Comparison of ENCODE assay signal across 12 cellular contexts in genomic region chr1:219555802-219556201, GRCh38. TPM values are rescaled to one million over a fixed set of nuclear protein-coding genes. Genes with fewer than 3 reads are reported as not detected.
DNase-seq lines count a peak whose midpoint lies in the region; ATAC-seq, FAIRE-seq and TF ChIP-seq lines count a peak whose summit lies in the region.
"Had no signal": no experiment of that assay in that cellular context is flagged by ENCODE, and none has a peak within 500 bp of the region (broad histone marks: within the 10 kb centered on the region; RNA-seq: fewer than 3 reads in every experiment).

No MANE protein-coding gene starts in this region.

- H3K27ac ChIP-seq in HUES64 (ENCODE audit: low read depth, low read length) (peak overlapping the region; percentile 25; the same call in 1 of the 2 replicates), astrocyte (ENCODE audit: low read depth, low read length) (peak overlapping the region; percentile 78)
- H3K27ac ChIP-seq: gastrocnemius medialis had no signal

- H3K4me3 Mint-ChIP-seq in astrocyte (ENCODE audit: unreplicated experiment), result no peak overlapping the region
- H3K4me3 Mint-ChIP-seq in endothelial cell (ENCODE audit: unreplicated experiment), result no peak overlapping the region
- no peak overlapping the region for H3K4me3 Mint-ChIP-seq in naive thymus-derived CD8-positive, alpha-beta T cell
- H3K4me3 Mint-ChIP-seq: activated B cell treated with CpG ODN at 0.5 μM for 24 hours; stimulated activated naive CD8-positive, alpha-beta T cell treated with anti-CD3 and anti-CD28 coated beads, Interleukin-15, amount 100 ng/mL, for 72 hours had no signal

- H3K9ac ChIP-seq in HUES64 (ENCODE audit: low read depth, low read length), result 0 out of 2 replicates have a peak overlapping the region, but pooled peaks have one; percentile 10
- H3K9ac ChIP-seq in astrocyte (ENCODE audit: low read length), result peak overlapping the region; percentile 67

- H2AFZ ChIP-seq in astrocyte (ENCODE audit: low read depth, low read length), result peak overlapping the region; percentile 26

- peak overlapping the region; percentile 56 for H3K4me2 ChIP-seq in astrocyte (ENCODE audit: low read length)

- H3K36me3 ChIP-seq in HUES64 (ENCODE audit: insufficient read depth, low read length) (no peaks in the 10 kb centered on the region), astrocyte (ENCODE audit: insufficient read depth, low read length) (no peaks in the 10 kb centered on the region)
- H3K36me3 ChIP-seq: gastrocnemius medialis had no signal

- H3K27me3 ChIP-seq in HUES64 (ENCODE audit: insufficient read depth, low read length) (no peaks in the 10 kb centered on the region), astrocyte (ENCODE audit: insufficient read depth, low read length) (no peaks in the 10 kb centered on the region)
- H3K27me3 ChIP-seq: gastrocnemius medialis had no signal

- FAIRE-seq in astrocyte (lab: Jason Lieb, UNC), result no peak

- peaks cover 20% of the 10 kb centered on the region for H3K4me1 ChIP-seq in HUES64 (ENCODE audit: insufficient read depth, low read length)
- peaks cover 8% of the 10 kb centered on the region for H3K4me1 ChIP-seq in astrocyte (ENCODE audit: insufficient read depth, low read length)
- H3K4me1 ChIP-seq: gastrocnemius medialis had no signal

- no peaks in the 10 kb centered on the region for H4K20me1 ChIP-seq in astrocyte (ENCODE audit: insufficient read depth, low read length)

- no peak for TF ChIP-seq CTCF in astrocyte (IDR thresholded peaks at IDR 0.05; ENCODE audit: insufficient read depth, low read depth, low read length)
- TF ChIP-seq CTCF in endothelial cell (IDR thresholded peaks at IDR 0.05; ENCODE audit: unreplicated experiment), result no peak

- no peak for ATAC-seq in naive thymus-derived CD8-positive, alpha-beta T cell
- ATAC-seq: gastrocnemius medialis; stimulated activated naive CD8-positive, alpha-beta T cell treated with anti-CD3 and anti-CD28 coated beads, Interleukin-15, amount 100 ng/mL, for 72 hours had no signal

- H3K27ac Mint-ChIP-seq in astrocyte (ENCODE audit: unreplicated experiment) (peak overlapping the region; percentile 53), endothelial cell (ENCODE audit: unreplicated experiment) (no peak overlapping the region)
- no peak overlapping the region for H3K27ac Mint-ChIP-seq in naive thymus-derived CD8-positive, alpha-beta T cell
- H3K27ac Mint-ChIP-seq: activated B cell treated with CpG ODN at 0.5 μM for 24 hours; stimulated activated naive CD8-positive, alpha-beta T cell treated with anti-CD3 and anti-CD28 coated beads, Interleukin-15, amount 100 ng/mL, for 72 hours had no signal

- H3K79me2 ChIP-seq in astrocyte (ENCODE audit: insufficient read depth, low read length), result no peaks in the 10 kb centered on the region

- peak; percentile 82 for DNase-seq in astrocyte (ENCODE audit: low read depth)
- peak; percentile 71 for DNase-seq in globus pallidus (ENCODE audit: low spot score)
- peak; percentile 64 for DNase-seq in skeletal muscle cell (ENCODE audit: low read depth)
- no peak for DNase-seq in endothelial cell (ENCODE audit: low spot score)
- DNase-seq in naive thymus-derived CD8-positive, alpha-beta T cell, result no peak
- no peak for DNase-seq in NK-92 (lab: John Stamatoyannopoulos, UW; ENCODE audit: unreplicated experiment)
- DNase-seq: activated B cell treated with CpG ODN at 0.5 μM for 24 hours; activated naive CD4-positive, alpha-beta T cell; gastrocnemius medialis; stimulated activated CD4-positive, alpha-beta T cell treated with anti-CD3 and anti-CD28 coated beads, Interleukin-15, amount 100 ng/mL, for 24 hours; stimulated activated naive CD8-positive, alpha-beta T cell treated with anti-CD3 and anti-CD28 coated beads, Interleukin-15, amount 100 ng/mL, for 72 hours had no signal

- H3K27me3 Mint-ChIP-seq in astrocyte (ENCODE audit: low read depth, unreplicated experiment) (no peaks in the 10 kb centered on the region), endothelial cell (ENCODE audit: unreplicated experiment) (no peaks in the 10 kb centered on the region)
- peaks cover 0 to 6% (median 0%) of the 10 kb centered on the region in 5 donors for H3K27me3 Mint-ChIP-seq in naive thymus-derived CD8-positive, alpha-beta T cell
- H3K27me3 Mint-ChIP-seq: stimulated activated naive CD8-positive, alpha-beta T cell treated with anti-CD3 and anti-CD28 coated beads, Interleukin-15, amount 100 ng/mL, for 72 hours had no signal

- H3K4me1 Mint-ChIP-seq in astrocyte (ENCODE audit: low read depth, unreplicated experiment) (peaks cover 13% of the 10 kb centered on the region), endothelial cell (ENCODE audit: unreplicated experiment) (peaks cover 10% of the 10 kb centered on the region)
- no peaks in the 10 kb centered on the region for H3K4me1 Mint-ChIP-seq in naive thymus-derived CD8-positive, alpha-beta T cell
- H3K4me1 Mint-ChIP-seq: activated B cell treated with CpG ODN at 0.5 μM for 24 hours; stimulated activated naive CD8-positive, alpha-beta T cell treated with anti-CD3 and anti-CD28 coated beads, Interleukin-15, amount 100 ng/mL, for 72 hours had no signal

- WGBS in HUES64, result 50% methylated on average over 2 of the region's 2 CpGs

- H3K9me3 Mint-ChIP-seq in astrocyte (ENCODE audit: unreplicated experiment) (no peaks in the 10 kb centered on the region), endothelial cell (ENCODE audit: unreplicated experiment) (no peaks in the 10 kb centered on the region)
- H3K9me3 Mint-ChIP-seq in naive thymus-derived CD8-positive, alpha-beta T cell, result no peaks in the 10 kb centered on the region
- H3K9me3 Mint-ChIP-seq: activated B cell treated with CpG ODN at 0.5 μM for 24 hours; stimulated activated naive CD8-positive, alpha-beta T cell treated with anti-CD3 and anti-CD28 coated beads, Interleukin-15, amount 100 ng/mL, for 72 hours had no signal

- H3K9me3 ChIP-seq in HUES64 (ENCODE audit: insufficient read depth, low read depth, low read length), result no peaks in the 10 kb centered on the region
- H3K9me3 ChIP-seq in astrocyte (ENCODE audit: insufficient read depth, low read depth, low read length), result no peaks in the 10 kb centered on the region
- H3K9me3 ChIP-seq: gastrocnemius medialis had no signal

- no peaks in the 10 kb centered on the region for H3K36me3 Mint-ChIP-seq in astrocyte (ENCODE audit: low read depth, unreplicated experiment)
- no peaks in the 10 kb centered on the region for H3K36me3 Mint-ChIP-seq in endothelial cell (ENCODE audit: low read depth, unreplicated experiment)
- no peaks in the 10 kb centered on the region for H3K36me3 Mint-ChIP-seq in naive thymus-derived CD8-positive, alpha-beta T cell

- no peak overlapping the region for H3K4me3 ChIP-seq in HUES64 (ENCODE audit: low read length)
- H3K4me3 ChIP-seq in astrocyte (ENCODE audit: insufficient read depth, low read depth, low read length), result no peak overlapping the region
- H3K4me3 ChIP-seq in skeletal muscle cell (ENCODE audit: low read depth, low read length), result no peak overlapping the region
- H3K4me3 ChIP-seq: gastrocnemius medialis had no signal

- POLR2A ChIA-PET in naive thymus-derived CD8-positive, alpha-beta T cell (lab: Charles Lee), result no interaction called here

RNA-seq across cellular contexts. Expression of gene ZC3H11B, which starts 57.1 kb away (rescaled TPM):
- 0.10 TPM for polyA plus RNA-seq in HUES64 (2013, experiment 1 of 2)
- 0.19 TPM for polyA plus RNA-seq in HUES64 (2013, experiment 2 of 2)
- total RNA-seq in astrocyte (0.50 TPM in 1 of 2 replicates, not detected in the other), endothelial cell (ENCODE audit: unreplicated experiment) (not detected)
- under 1 TPM; 0.47 TPM for total RNA-seq in naive thymus-derived CD8-positive, alpha-beta T cell
- not detected for polyA plus RNA-seq in naive thymus-derived CD8-positive, alpha-beta T cell
- total RNA-seq: activated B cell treated with CpG ODN at 0.5 μM for 24 hours, gastrocnemius medialis had no signal

Comparison
In these comparisons a context has a peak if more than half of its experiments do, and no peak if none do; other contexts are left out.
1. DNase-seq: peak in astrocyte (single experiment), globus pallidus (single experiment) and skeletal muscle cell (single experiment); none in endothelial cell (single experiment), naive thymus-derived CD8-positive, alpha-beta T cell (0 of 10) and NK-92 (single experiment).